ENCODE assay signal across 8 cellular contexts in the genomic region with DNA sequence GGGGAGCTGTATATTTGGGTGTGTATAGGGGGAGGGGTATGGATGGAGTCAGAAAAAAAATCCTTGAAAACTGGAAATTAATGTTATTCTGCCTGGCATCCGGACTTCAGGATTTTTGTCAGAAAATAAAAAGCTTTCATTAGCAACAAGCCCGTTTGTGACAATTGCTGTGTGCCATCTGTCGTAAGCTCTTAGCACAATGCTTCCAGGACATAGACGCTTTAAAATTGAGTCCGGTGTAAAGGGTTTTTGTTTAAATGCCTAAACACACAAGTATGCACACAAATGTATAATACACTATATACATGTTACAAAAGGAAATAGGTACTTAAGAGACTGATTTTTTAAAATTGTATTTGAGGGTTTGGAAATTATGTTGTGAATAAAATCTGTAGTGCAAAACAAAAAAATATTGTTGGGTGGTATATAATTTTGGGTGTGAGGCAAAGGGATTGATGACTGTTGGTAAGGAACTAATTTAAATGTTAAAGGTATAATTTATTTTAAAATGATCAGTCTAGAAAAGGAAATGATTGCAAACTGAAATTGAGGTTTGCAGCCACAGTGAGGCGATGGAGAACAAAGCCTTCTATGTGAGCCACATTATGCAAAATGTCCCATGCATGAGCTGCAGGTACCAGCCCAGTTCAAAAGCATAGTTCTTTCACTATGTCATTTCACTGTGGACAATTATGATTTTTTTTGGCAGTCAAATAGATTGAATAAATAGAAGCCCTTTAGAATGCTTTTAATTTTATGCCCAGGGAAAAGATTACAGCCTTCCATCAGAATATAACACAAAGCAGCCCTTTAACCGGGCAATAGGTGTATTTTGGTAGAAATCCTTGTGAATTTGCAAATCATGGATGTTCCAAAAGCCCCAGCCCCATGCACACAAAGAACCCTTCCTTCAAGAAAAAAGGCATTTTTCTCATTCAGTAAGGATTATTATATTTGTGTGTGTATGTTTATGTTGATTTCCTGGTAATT. TPM values are rescaled to one million over a fixed set of nuclear protein-coding genes. Genes with fewer than 3 reads are reported as not detected.
A peak's percentile ranks its signal among the peaks of the same experiment; 100 is the strongest.
DNase-seq lines count a peak whose midpoint lies in the region; ATAC-seq lines count a peak whose summit lies in the region.

No MANE protein-coding gene starts in this region.

- H3K9me3 Mint-ChIP-seq in activated T-cell treated with anti-CD3 and anti-CD28 coated beads, Interleukin-2, amount 50 U/mL, for 24 hours, result no peaks in the 10 kb centered on the region
- H3K9me3 Mint-ChIP-seq in activated naive CD8-positive, alpha-beta T cell treated with anti-CD3 and anti-CD28 coated beads for 36 hours, result no peaks in the 10 kb centered on the region
- peaks cover 0 to 12% (median 0%) of the 10 kb centered on the region in 6 donors for H3K9me3 Mint-ChIP-seq in immature natural killer cell
- H3K9me3 Mint-ChIP-seq in stimulated activated naive B cell treated with anti-CD40 and anti-IgM and Interleukin-4, amounts not matched to agents 10 μg/mL and 1 μg/mL and 100 μg/mL, for 72 hours, result no peaks in the 10 kb centered on the region

- no peaks in the 10 kb centered on the region for H3K36me3 Mint-ChIP-seq in activated T-cell treated with anti-CD3 and anti-CD28 coated beads, Interleukin-2, amount 50 U/mL, for 24 hours (ENCODE audit: low read depth)
- no peaks in the 10 kb centered on the region for H3K36me3 Mint-ChIP-seq in activated naive CD8-positive, alpha-beta T cell treated with anti-CD3 and anti-CD28 coated beads for 36 hours
- no peaks in the 10 kb centered on the region for H3K36me3 Mint-ChIP-seq in immature natural killer cell
- no peaks in the 10 kb centered on the region for H3K36me3 Mint-ChIP-seq in stimulated activated naive B cell treated with anti-CD40 and anti-IgM and Interleukin-4, amounts not matched to agents 10 μg/mL and 1 μg/mL and 100 μg/mL, for 72 hours

- peaks cover 37% of the 10 kb centered on the region for H3K27me3 Mint-ChIP-seq in activated T-cell treated with anti-CD3 and anti-CD28 coated beads, Interleukin-2, amount 50 U/mL, for 24 hours
- H3K27me3 Mint-ChIP-seq in activated naive CD8-positive, alpha-beta T cell treated with anti-CD3 and anti-CD28 coated beads for 36 hours, result peaks cover 54% of the 10 kb centered on the region
- H3K27me3 Mint-ChIP-seq in immature natural killer cell (ENCODE audit: low read depth in 3 of 3), result peaks cover 2 to 15% (median 9%) of the 10 kb centered on the region in 3 donors
- peaks cover 0 to 21% of the 10 kb centered on the region in 2 donors for H3K27me3 Mint-ChIP-seq in stimulated activated naive B cell treated with anti-CD40 and anti-IgM and Interleukin-4, amounts not matched to agents 10 μg/mL and 1 μg/mL and 100 μg/mL, for 72 hours

- no peak for DNase-seq in activated T-cell treated with anti-CD3 and anti-CD28 coated beads, Interleukin-2, amount 50 U/mL, for 24 hours
- DNase-seq in activated T-cell treated with anti-CD3 and anti-CD28 coated beads for 4 hours, result no peak
- peak; percentile 67 for DNase-seq in NCI-H2107 treated with DMSO at 0.1 percent for 48 hours (lab: John Stamatoyannopoulos, UW; ENCODE audit: unreplicated experiment)
- DNase-seq in activated naive CD8-positive, alpha-beta T cell treated with anti-CD3 and anti-CD28 coated beads for 36 hours, result peak; percentile 1
- no peak for DNase-seq in immature natural killer cell
- no peak for DNase-seq in stimulated activated naive B cell treated with anti-CD40 and anti-IgM and Interleukin-4, amounts not matched to agents 10 μg/mL and 1 μg/mL and 100 μg/mL, for 72 hours
- DNase-seq in HPDE6-E6E7 (ENCODE audit: extremely low spot score), result no peak

- H3K27ac Mint-ChIP-seq in activated T-cell treated with anti-CD3 and anti-CD28 coated beads, Interleukin-2, amount 50 U/mL, for 24 hours, result no peak overlapping the region
- no peak overlapping the region for H3K27ac Mint-ChIP-seq in activated naive CD8-positive, alpha-beta T cell treated with anti-CD3 and anti-CD28 coated beads for 36 hours
- H3K27ac Mint-ChIP-seq in immature natural killer cell, result no peak overlapping the region
- H3K27ac Mint-ChIP-seq in stimulated activated naive B cell treated with anti-CD40 and anti-IgM and Interleukin-4, amounts not matched to agents 10 μg/mL and 1 μg/mL and 100 μg/mL, for 72 hours, result no peak overlapping the region

- ATAC-seq in HG02678 (IDR thresholded peaks at IDR 0.05; ENCODE audit: unreplicated experiment), result peak; percentile 42
- peak; percentile 24 to 30 for ATAC-seq in stimulated activated naive B cell treated with anti-CD40 and anti-IgM and Interleukin-4, amounts not matched to agents 10 μg/mL and 1 μg/mL and 100 μg/mL, for 72 hours (replicated peaks)

- H3K4me3 Mint-ChIP-seq in activated T-cell treated with anti-CD3 and anti-CD28 coated beads, Interleukin-2, amount 50 U/mL, for 24 hours, result peak overlapping the region; percentile 71
- H3K4me3 Mint-ChIP-seq in activated naive CD8-positive, alpha-beta T cell treated with anti-CD3 and anti-CD28 coated beads for 36 hours, result peak overlapping the region; percentile 66
- H3K4me3 Mint-ChIP-seq in immature natural killer cell, result peak overlapping the region; percentile 18 to 73 (median 60)
- peak overlapping the region; percentile 90 to 94 for H3K4me3 Mint-ChIP-seq in stimulated activated naive B cell treated with anti-CD40 and anti-IgM and Interleukin-4, amounts not matched to agents 10 μg/mL and 1 μg/mL and 100 μg/mL, for 72 hours

- H3K4me1 Mint-ChIP-seq in activated T-cell treated with anti-CD3 and anti-CD28 coated beads, Interleukin-2, amount 50 U/mL, for 24 hours (ENCODE audit: low read depth), result peaks cover 16% of the 10 kb centered on the region
- H3K4me1 Mint-ChIP-seq in activated naive CD8-positive, alpha-beta T cell treated with anti-CD3 and anti-CD28 coated beads for 36 hours, result peaks cover 14% of the 10 kb centered on the region
- H3K4me1 Mint-ChIP-seq in immature natural killer cell, result peaks cover 15 to 19% of the 10 kb centered on the region in 2 donors
- H3K4me1 Mint-ChIP-seq in stimulated activated naive B cell treated with anti-CD40 and anti-IgM and Interleukin-4, amounts not matched to agents 10 μg/mL and 1 μg/mL and 100 μg/mL, for 72 hours, result peaks cover 12 to 17% of the 10 kb centered on the region in 2 donors

RNA-seq across cellular contexts. Expression of gene MAP2, which starts 1.5 kb away (rescaled TPM):
- under 1 TPM in 1 of 2 experiments, not detected in 1; 0.21 TPM for total RNA-seq in activated naive CD8-positive, alpha-beta T cell treated with anti-CD3 and anti-CD28 coated beads for 36 hours
- not detected for polyA plus RNA-seq in immature natural killer cell

Comparison
In these comparisons a context has a peak if more than half of its experiments do, and no peak if none do; other contexts are left out.
1. DNase-seq: peak in NCI-H2107 treated with DMSO at 0.1 percent for 48 hours (single experiment) and activated naive CD8-positive, alpha-beta T cell treated with anti-CD3 and anti-CD28 coated beads for 36 hours (single experiment); none in activated T-cell treated with anti-CD3 and anti-CD28 coated beads, Interleukin-2, amount 50 U/mL, for 24 hours (single experiment), activated T-cell treated with anti-CD3 and anti-CD28 coated beads for 4 hours (single experiment), immature natural killer cell (0 of 3), stimulated activated naive B cell treated with anti-CD40 and anti-IgM and Interleukin-4, amounts not matched to agents 10 μg/mL and 1 μg/mL and 100 μg/mL, for 72 hours (single experiment) and HPDE6-E6E7 (single experiment).
2. Peak in every context shown above with its lines, with median percentiles within 50 percentile points of each other: H3K4me3 Mint-ChIP-seq.